1 cellular context compared by ENCODE assay signal in the genomic region with DNA sequence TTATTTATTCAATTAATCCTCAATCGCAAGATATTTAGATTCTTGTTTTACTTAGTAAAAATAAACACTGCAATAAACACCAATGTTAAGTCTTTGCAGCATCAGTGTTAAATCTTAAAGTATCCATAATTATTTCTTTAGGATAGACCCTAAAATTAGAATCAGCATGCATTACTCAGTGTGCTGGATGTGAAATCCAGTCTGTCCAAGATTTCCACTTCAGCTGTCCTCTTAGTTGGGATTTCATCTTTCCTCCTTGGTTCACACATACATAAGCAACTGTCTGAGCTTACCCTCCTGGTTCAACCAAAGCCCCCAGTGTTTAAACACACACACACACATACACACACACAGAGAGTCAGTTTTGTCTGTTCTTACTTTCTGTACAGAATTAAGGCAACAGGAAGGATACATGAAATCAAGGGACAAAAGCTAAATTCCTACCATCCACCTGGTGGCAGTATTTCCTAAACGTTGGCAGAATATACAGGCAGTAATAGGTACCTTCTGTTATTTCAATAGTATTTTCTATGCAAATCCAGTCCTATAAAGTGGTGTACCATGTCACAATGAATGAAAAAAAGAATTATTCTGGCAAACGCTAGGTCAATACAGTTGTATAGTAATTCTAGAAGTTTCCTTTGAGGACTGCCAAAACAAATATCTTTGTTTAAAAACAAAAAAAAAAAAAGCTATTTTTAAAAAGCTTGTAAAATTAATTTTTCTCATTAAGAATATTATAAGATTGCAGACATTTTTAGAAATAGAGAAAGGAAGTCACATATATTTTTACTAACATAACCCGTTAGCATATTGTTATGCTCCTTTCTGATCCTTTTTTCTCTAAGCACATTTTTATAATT.
A peak's percentile ranks its signal among the peaks of the same experiment; 100 is the strongest.
TF ChIP-seq lines count a peak whose summit lies in the region.

No MANE protein-coding gene starts in this region.

TF ChIP-seq in IMR-90, 13 proteins besides CTCF, POLR2A, EP300 and RAD21:
- TF ChIP-seq SMC3 (IDR thresholded peaks at IDR 0.05; ENCODE audit: low read depth, low read length) (peak; percentile 93), MXI1 (IDR thresholded peaks at IDR 0.05; ENCODE audit: borderline replicate concordance, low read depth, low read length) (no peak)
TF ChIP-seq in IMR-90: peak in this region for 1.
